Comparison of ENCODE assay signal across 11 cellular contexts in the genomic region with DNA sequence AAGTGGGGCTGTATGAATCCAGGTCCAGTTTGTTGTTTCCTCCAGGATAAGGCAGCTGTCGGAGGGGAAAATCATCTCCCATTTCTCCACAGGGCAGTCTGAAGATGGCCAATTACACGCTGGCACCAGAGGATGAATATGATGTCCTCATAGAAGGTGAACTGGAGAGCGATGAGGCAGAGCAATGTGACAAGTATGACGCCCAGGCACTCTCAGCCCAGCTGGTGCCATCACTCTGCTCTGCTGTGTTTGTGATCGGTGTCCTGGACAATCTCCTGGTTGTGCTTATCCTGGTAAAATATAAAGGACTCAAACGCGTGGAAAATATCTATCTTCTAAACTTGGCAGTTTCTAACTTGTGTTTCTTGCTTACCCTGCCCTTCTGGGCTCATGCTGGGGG. TPM values are rescaled to one million over a fixed set of nuclear protein-coding genes. Genes with fewer than 3 reads are reported as not detected.
DNase-seq lines count a peak whose midpoint lies in the region; ATAC-seq lines count a peak whose summit lies in the region.
"Had no signal": no experiment of that assay in that cellular context is flagged by ENCODE, and none has a peak within 500 bp of the region (broad histone marks: within the 10 kb centered on the region; RNA-seq: fewer than 3 reads in every experiment).

No MANE protein-coding gene starts in this region.

- H3K4me1 ChIP-seq in subcutaneous abdominal adipose tissue (ENCODE audit: control insufficient read depth in 5 of 5, insufficient read depth in 5 of 5, low read length in 5 of 5), result peaks cover 0 to 66% (median 20%) of the 10 kb centered on the region in 5 donors
- H3K4me1 ChIP-seq: A549 had no signal

- ATAC-seq in activated CD4-positive, alpha-beta T cell treated with anti-CD3 and anti-CD28 coated beads for 36 hours, result no peak

- POLR2A ChIA-PET in activated CD4-positive, alpha-beta T cell treated with anti-CD3 and anti-CD28 coated beads for 36 hours (lab: Charles Lee), result interaction anchor here (0.6 kb wide), 1 partner anchor 132 kb away, joined by 3 read pairs; no protein-coding TSS in a partner anchor

- no peaks in the 10 kb centered on the region for H3K36me3 ChIP-seq in subcutaneous abdominal adipose tissue (ENCODE audit: control insufficient read depth in 5 of 5, insufficient read depth in 5 of 5, low read length in 5 of 5)

- H3K9me3 ChIP-seq in subcutaneous abdominal adipose tissue (ENCODE audit: control insufficient read depth in 5 of 5, low read length in 5 of 5), result no peaks in the 10 kb centered on the region
- H3K9me3 ChIP-seq: A549 had no signal

- CTCF ChIA-PET in activated CD4-positive, alpha-beta T cell treated with anti-CD3 and anti-CD28 coated beads for 36 hours (lab: Charles Lee), result interaction anchor here (0.7 to 1.7 kb wide), 6 partner anchors 12 to 776 kb away, joined by 3 to 8 read pairs (median 4); no protein-coding TSS in a partner anchor

- peak overlapping the region in 4 of 5 donors; percentile 51 to 69 (median 60) for H3K4me3 ChIP-seq in subcutaneous abdominal adipose tissue (ENCODE audit: low read depth in 1 of 5, low read length in 5 of 5)
- H3K4me3 ChIP-seq: A549 had no signal

- DNase-seq in activated CD4-positive, alpha-beta T cell treated with anti-CD3 and anti-CD28 coated beads for 36 hours, result no peak
- no peak for DNase-seq in activated CD4-positive, alpha-beta T cell treated with anti-CD3 and anti-CD28 coated beads, Interleukin-2, amount 50 U/mL, for 48 hours
- no peak for DNase-seq in activated naive CD8-positive, alpha-beta T cell treated with anti-CD3 and anti-CD28 coated beads for 36 hours
- DNase-seq in GOT3 (lab: John Stamatoyannopoulos, UW), result no peak
- no peak for DNase-seq in EL
- no peak for DNase-seq in caudate nucleus (lab: John Stamatoyannopoulos, UW)
- DNase-seq: NCI-H2029, SHP77 had no signal

- peak overlapping the region; percentile 71 for H3K4me3 Mint-ChIP-seq in activated CD4-positive, alpha-beta T cell treated with anti-CD3 and anti-CD28 coated beads for 36 hours
- H3K4me3 Mint-ChIP-seq in activated naive CD8-positive, alpha-beta T cell treated with anti-CD3 and anti-CD28 coated beads for 36 hours, result peak overlapping the region; percentile 85

- peaks cover 2% of the 10 kb centered on the region for H3K27me3 Mint-ChIP-seq in activated CD4-positive, alpha-beta T cell treated with anti-CD3 and anti-CD28 coated beads for 36 hours
- no peaks in the 10 kb centered on the region for H3K27me3 Mint-ChIP-seq in activated naive CD8-positive, alpha-beta T cell treated with anti-CD3 and anti-CD28 coated beads for 36 hours

- H3K27me3 ChIP-seq in layer of hippocampus (ENCODE audit: control insufficient read depth, insufficient read depth, low read length) (no peaks in the 10 kb centered on the region), subcutaneous abdominal adipose tissue (ENCODE audit: control insufficient read depth in 5 of 5, insufficient read depth in 4 of 5, low read length in 5 of 5) (no peaks in the 10 kb centered on the region)

- no peak overlapping the region for H3K27ac Mint-ChIP-seq in activated CD4-positive, alpha-beta T cell treated with anti-CD3 and anti-CD28 coated beads for 36 hours
- H3K27ac Mint-ChIP-seq in activated naive CD8-positive, alpha-beta T cell treated with anti-CD3 and anti-CD28 coated beads for 36 hours, result no peak overlapping the region

- peak overlapping the region in 4 of 5 donors; percentile 1 to 78 (median 50) for H3K9ac ChIP-seq in subcutaneous abdominal adipose tissue (ENCODE audit: low read length in 5 of 5)

- H3K9me3 Mint-ChIP-seq in activated CD4-positive, alpha-beta T cell treated with anti-CD3 and anti-CD28 coated beads for 36 hours (ENCODE audit: low read depth), result no peaks in the 10 kb centered on the region
- no peaks in the 10 kb centered on the region for H3K9me3 Mint-ChIP-seq in activated naive CD8-positive, alpha-beta T cell treated with anti-CD3 and anti-CD28 coated beads for 36 hours

- H3K27ac ChIP-seq in layer of hippocampus (ENCODE audit: low read depth, low read length) (peak overlapping the region; percentile 7), subcutaneous abdominal adipose tissue (ENCODE audit: low read depth, low read length) (peak overlapping the region; percentile 74), caudate nucleus (ENCODE audit: low read depth, low read length) (no peak overlapping the region)
- H3K27ac ChIP-seq: A549 had no signal

- peaks cover 33% of the 10 kb centered on the region for H3K4me1 Mint-ChIP-seq in activated CD4-positive, alpha-beta T cell treated with anti-CD3 and anti-CD28 coated beads for 36 hours
- H3K4me1 Mint-ChIP-seq in activated naive CD8-positive, alpha-beta T cell treated with anti-CD3 and anti-CD28 coated beads for 36 hours, result peaks cover 33% of the 10 kb centered on the region

- intact Hi-C loops in activated CD4-positive, alpha-beta T cell treated with anti-CD3 and anti-CD28 coated beads for 36 hours (cut with DNase I, micrococcal nuclease), result loop anchor here in 1 of 2 experiments (1.0 kb wide), 1 partner anchor 39 kb away; no protein-coding TSS in a partner anchor

- H3K36me3 Mint-ChIP-seq in activated CD4-positive, alpha-beta T cell treated with anti-CD3 and anti-CD28 coated beads for 36 hours (ENCODE audit: low read depth), result no peaks in the 10 kb centered on the region
- H3K36me3 Mint-ChIP-seq in activated naive CD8-positive, alpha-beta T cell treated with anti-CD3 and anti-CD28 coated beads for 36 hours, result peaks cover 3% of the 10 kb centered on the region

RNA-seq across cellular contexts. Expression of a gene that starts 0.9 kb away (rescaled TPM):
- 1 to 10 TPM; 1.0 to 1.3 TPM for total RNA-seq in activated CD4-positive, alpha-beta T cell treated with anti-CD3 and anti-CD28 coated beads for 36 hours
- 1 to 10 TPM; 3.1 to 3.4 TPM for total RNA-seq in activated naive CD8-positive, alpha-beta T cell treated with anti-CD3 and anti-CD28 coated beads for 36 hours

RNA-seq across cellular contexts. Expression of a gene that starts 37.2 kb away (rescaled TPM):
- total RNA-seq in activated CD4-positive, alpha-beta T cell treated with anti-CD3 and anti-CD28 coated beads for 36 hours, result under 1 TPM; 0.14 to 0.25 TPM
- total RNA-seq in activated naive CD8-positive, alpha-beta T cell treated with anti-CD3 and anti-CD28 coated beads for 36 hours, result under 1 TPM; 0.08 to 0.21 TPM

RNA-seq across cellular contexts. Expression of a gene that starts 54.1 kb away (rescaled TPM):
- under 1 TPM in 1 of 2 experiments, not detected in 1; 0.09 TPM for total RNA-seq in activated CD4-positive, alpha-beta T cell treated with anti-CD3 and anti-CD28 coated beads for 36 hours
- total RNA-seq in activated naive CD8-positive, alpha-beta T cell treated with anti-CD3 and anti-CD28 coated beads for 36 hours, result under 1 TPM in 1 of 2 experiments, not detected in 1; 0.16 TPM

RNA-seq across cellular contexts. Expression of a gene that starts 56.7 kb away (rescaled TPM):
- total RNA-seq in activated CD4-positive, alpha-beta T cell treated with anti-CD3 and anti-CD28 coated beads for 36 hours, result not detected
- not detected for total RNA-seq in activated naive CD8-positive, alpha-beta T cell treated with anti-CD3 and anti-CD28 coated beads for 36 hours
